In the genomic region with DNA sequence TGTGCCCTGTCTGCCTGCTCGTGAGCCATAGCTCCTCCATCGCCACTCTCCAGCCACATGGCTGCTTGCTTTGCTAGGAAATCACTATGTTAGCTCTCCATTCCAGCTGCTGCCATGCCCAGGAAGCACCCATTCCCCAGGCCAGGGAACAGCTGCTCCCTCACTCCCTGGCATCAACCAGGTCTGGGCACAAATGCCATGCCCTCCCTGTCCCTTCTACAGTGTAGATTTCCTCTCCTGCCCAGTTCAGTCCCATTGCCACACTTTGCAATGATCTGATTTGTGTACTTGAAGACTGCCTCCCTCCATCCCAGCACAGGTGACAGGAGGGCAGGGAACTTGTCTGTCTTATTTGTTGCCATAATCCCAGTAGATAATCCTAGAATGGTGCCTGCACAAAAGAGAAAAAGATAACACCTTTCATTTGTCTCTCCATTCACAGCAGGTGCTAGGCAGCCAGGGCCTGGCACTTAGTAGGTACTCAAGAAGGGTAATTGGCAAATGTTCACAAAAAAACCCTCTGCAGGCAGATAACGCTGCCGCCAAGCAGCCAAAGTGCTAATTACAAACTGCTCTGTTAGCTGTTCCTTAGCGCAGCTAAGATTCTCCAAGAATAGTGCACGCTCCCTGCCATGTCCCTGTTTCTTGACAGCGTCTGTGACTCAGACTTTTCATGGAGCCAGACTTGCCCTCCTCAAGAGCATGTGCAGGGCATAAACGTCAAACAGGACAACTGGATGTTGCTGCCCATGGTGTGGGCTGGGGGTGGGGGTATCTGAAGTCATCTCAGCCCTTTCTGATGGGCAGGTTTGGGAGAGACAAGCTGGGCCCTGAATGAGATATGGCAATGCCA, we compare ENCODE assay signal across 15 cellular contexts.
DNase-seq lines count a peak whose midpoint lies in the region; ATAC-seq, FAIRE-seq and TF ChIP-seq lines count a peak whose summit lies in the region.
"Had no signal": no experiment of that assay in that cellular context is flagged by ENCODE, and none has a peak within 500 bp of the region (broad histone marks: within the 10 kb centered on the region; RNA-seq: fewer than 3 reads in every experiment).

No MANE protein-coding gene starts in this region.

- no peak overlapping the region for H2BK15ac ChIP-seq in H9 (ENCODE audit: low read depth, low read length)

- no peak overlapping the region; the same call in 1 of the 2 replicates for H3K14ac ChIP-seq in H9 (ENCODE audit: insufficient read depth, low read length)

- no peak overlapping the region for H2AFZ ChIP-seq in H9 (ENCODE audit: low read length)

- H3K4me3 Mint-ChIP-seq in activated naive CD4-positive, alpha-beta T cell treated with anti-CD3 and anti-CD28 coated beads, Interleukin-2, amount 50 U/mL, for 24 hours = peak overlapping the region; percentile 5
- no peak overlapping the region for H3K4me3 Mint-ChIP-seq in H9
- H3K4me3 Mint-ChIP-seq: memory B cell, T-cell had no signal

- no peaks in the 10 kb centered on the region for H3K27me3 ChIP-seq in esophagus (ENCODE audit: control insufficient read depth in 1 of 2, insufficient read depth in 2 of 2, low read length in 2 of 2)
- no peaks in the 10 kb centered on the region for H3K27me3 ChIP-seq in aorta (ENCODE audit: control insufficient read depth in 1 of 2, insufficient read depth in 2 of 2, low read length in 1 of 2)
- no peaks in the 10 kb centered on the region for H3K27me3 ChIP-seq in colonic mucosa
- H3K27me3 ChIP-seq in H9 (ENCODE audit: insufficient read depth, low read length) = no peaks in the 10 kb centered on the region

- H3K23me2 ChIP-seq in H9 (ENCODE audit: insufficient read length, low read depth, low read length, poor library complexity, severe bottlenecking) = no peaks in the 10 kb centered on the region

- no peaks in the 10 kb centered on the region for H3K79me2 ChIP-seq in H9 (ENCODE audit: insufficient read depth, low read length)

- H3K4me3 ChIP-seq in esophagus (ENCODE audit: low read depth in 1 of 2, low read length in 2 of 2) (no peak overlapping the region), aorta (ENCODE audit: low read length in 2 of 2) (no peak overlapping the region), colonic mucosa (no peak overlapping the region)
- H3K4me3 ChIP-seq: prostate gland had no signal

- H3K27me3 Mint-ChIP-seq in activated naive CD4-positive, alpha-beta T cell treated with anti-CD3 and anti-CD28 coated beads, Interleukin-2, amount 50 U/mL, for 24 hours = no peaks in the 10 kb centered on the region
- peaks cover 6% of the 10 kb centered on the region for H3K27me3 Mint-ChIP-seq in H9 (ENCODE audit: low read depth)
- H3K27me3 Mint-ChIP-seq: memory B cell, T-cell had no signal

- no peak overlapping the region for H4K8ac ChIP-seq in H9 (replicated peaks; ENCODE audit: insufficient read length, low read depth, low read length)

- H3K27ac ChIP-seq in esophagus (ENCODE audit: low read depth in 2 of 2, low read length in 1 of 2) = peak overlapping the region; percentile 41 to 53
- peak overlapping the region in 1 of 2 donors; percentile 60 for H3K27ac ChIP-seq in aorta (ENCODE audit: low read depth in 1 of 2, low read length in 2 of 2)
- H3K27ac ChIP-seq in colonic mucosa = no peak overlapping the region
- no peak overlapping the region for H3K27ac ChIP-seq in H9 (ENCODE audit: insufficient read length, low read depth, low read length)

- H3K27ac Mint-ChIP-seq in activated naive CD4-positive, alpha-beta T cell treated with anti-CD3 and anti-CD28 coated beads, Interleukin-2, amount 50 U/mL, for 24 hours = peak overlapping the region; percentile 63
- no peak overlapping the region for H3K27ac Mint-ChIP-seq in activated naive CD4-positive, alpha-beta T cell treated with anti-CD3 and anti-CD28 coated beads, Interleukin-2, amount 50 U/mL, for 72 hours
- no peak overlapping the region for H3K27ac Mint-ChIP-seq in H9
- H3K27ac Mint-ChIP-seq: memory B cell had no signal

- H3K9me3 ChIP-seq in esophagus (ENCODE audit: control insufficient read depth in 2 of 2, insufficient read depth in 1 of 2, low read depth in 1 of 2, low read length in 1 of 2) = no peaks in the 10 kb centered on the region
- no peaks in the 10 kb centered on the region for H3K9me3 ChIP-seq in aorta (ENCODE audit: control insufficient read depth, low read length)
- H3K9me3 ChIP-seq in colonic mucosa = no peaks in the 10 kb centered on the region
- no peaks in the 10 kb centered on the region for H3K9me3 ChIP-seq in H9 (ENCODE audit: control insufficient read depth, low read depth, low read length)
- H3K9me3 ChIP-seq: prostate gland had no signal

- H4K20me1 ChIP-seq in H9 (ENCODE audit: control insufficient read depth, insufficient read depth, insufficient read length) = no peaks in the 10 kb centered on the region

- H3K23ac ChIP-seq in H9 (ENCODE audit: insufficient read length, low read depth, low read length) = no peak overlapping the region

- TF ChIP-seq CTCF in colonic mucosa (IDR thresholded peaks at IDR 0.05) (no peak), H9 (conservative IDR thresholded peaks at IDR 0.05) (no peak)

- no peak overlapping the region for H3K4me2 ChIP-seq in H9 (ENCODE audit: insufficient read depth, insufficient read length, low read length)

- no peaks in the 10 kb centered on the region for H3K9me3 Mint-ChIP-seq in activated naive CD4-positive, alpha-beta T cell treated with anti-CD3 and anti-CD28 coated beads, Interleukin-2, amount 50 U/mL, for 24 hours
- no peaks in the 10 kb centered on the region for H3K9me3 Mint-ChIP-seq in activated naive CD4-positive, alpha-beta T cell treated with anti-CD3 and anti-CD28 coated beads, Interleukin-2, amount 50 U/mL, for 72 hours
- H3K9me3 Mint-ChIP-seq in H9 = no peaks in the 10 kb centered on the region; a peak in 1 of 5 replicates
- H3K9me3 Mint-ChIP-seq: memory B cell, T-cell had no signal

- intact Hi-C loops in aorta (cut with DNase I) (no loop called here), colonic mucosa (cut with DNase I) (no loop called here)

- H3K9ac ChIP-seq in colonic mucosa (ENCODE audit: low read depth in 2 of 2, low read length in 2 of 2) (no peak overlapping the region), H9 (ENCODE audit: extremely low read depth, insufficient read length, low read length) (no peak overlapping the region)

- no peaks in the 10 kb centered on the region for H3K79me1 ChIP-seq in H9 (ENCODE audit: insufficient read depth, low read depth, low read length, poor library complexity, severe bottlenecking)

- WGBS in esophagus, 2 donors = 74 to 82% methylated on average over 8 of the region's 8 CpGs
- 20 to 28% methylated on average over 8 of the region's 8 CpGs for WGBS in aorta, 2 donors
- no CpG with 5 or more reads among the region's 8 CpGs for WGBS in H9 (ENCODE audit: extremely low coverage, insufficient read length, low lambda C conversion rate)

- H3K18ac ChIP-seq in H9 (ENCODE audit: insufficient read length, low read depth, low read length) = no peak overlapping the region

- peaks cover 2% of the 10 kb centered on the region for H3K36me3 Mint-ChIP-seq in activated naive CD4-positive, alpha-beta T cell treated with anti-CD3 and anti-CD28 coated beads, Interleukin-2, amount 50 U/mL, for 24 hours
- no peaks in the 10 kb centered on the region for H3K36me3 Mint-ChIP-seq in activated naive CD4-positive, alpha-beta T cell treated with anti-CD3 and anti-CD28 coated beads, Interleukin-2, amount 50 U/mL, for 72 hours
- no peaks in the 10 kb centered on the region for H3K36me3 Mint-ChIP-seq in H9 (ENCODE audit: insufficient read depth in 1 of 3, low read depth in 3 of 3)
- H3K36me3 Mint-ChIP-seq: memory B cell, T-cell had no signal

- H2BK20ac ChIP-seq in H9 (ENCODE audit: low read depth, low read length, poor library complexity, severe bottlenecking) = no peak overlapping the region

- no peak for DNase-seq in activated naive CD4-positive, alpha-beta T cell treated with anti-CD3 and anti-CD28 coated beads, Interleukin-2, amount 50 U/mL, for 72 hours (ENCODE audit: low spot score in 2 of 2)
- DNase-seq in myocyte (ENCODE audit: low read depth) (peak; percentile 58), aorta (no peak), frontal cortex (ENCODE audit: low spot score in 2 of 2) (no peak), colonic mucosa (no peak), H9 (no peak)
- DNase-seq: ACHN; activated CD4-positive, alpha-beta T cell treated with anti-CD3 and anti-CD28 coated beads, Interleukin-2, amount 50 U/mL, for 1 hour; activated effector memory CD4-positive, alpha-beta T cell treated with Interleukin-2 at 50 U/mL for 16 hours; NCI-H1417 treated with DMSO at 0.1 percent for 48 hours; T-cell had no signal

- no peak for FAIRE-seq in frontal cortex (lab: Jason Lieb, UNC)

- H3K4me1 ChIP-seq in esophagus (ENCODE audit: control insufficient read depth in 2 of 2, insufficient read depth in 2 of 2, low read length in 1 of 2) (peaks cover 0 to 3% of the 10 kb centered on the region in 2 donors), aorta (ENCODE audit: control insufficient read depth in 1 of 2, insufficient read depth in 2 of 2, low read length in 2 of 2) (no peaks in the 10 kb centered on the region), colonic mucosa (no peaks in the 10 kb centered on the region), H9 (ENCODE audit: insufficient read depth, low read length) (no peaks in the 10 kb centered on the region)
- H3K4me1 ChIP-seq: prostate gland had no signal

- peaks cover 61% of the 10 kb centered on the region for H3K4me1 Mint-ChIP-seq in activated naive CD4-positive, alpha-beta T cell treated with anti-CD3 and anti-CD28 coated beads, Interleukin-2, amount 50 U/mL, for 24 hours
- no peaks in the 10 kb centered on the region for H3K4me1 Mint-ChIP-seq in H9

- no peak overlapping the region for H4K91ac ChIP-seq in H9 (ENCODE audit: insufficient read length, low read depth, low read length)

- no peak overlapping the region for H2BK5ac ChIP-seq in H9 (ENCODE audit: insufficient read length, low read length)

- ATAC-seq in activated naive CD4-positive, alpha-beta T cell treated with anti-CD3 and anti-CD28 coated beads, Interleukin-2, amount 50 U/mL, for 72 hours = no peak
- peak; percentile 69 for ATAC-seq in aorta (ENCODE audit: low FRiP score)
- ATAC-seq: T-cell had no signal

- no peak overlapping the region for H3K56ac ChIP-seq in H9 (ENCODE audit: insufficient read length, low read depth, low read length)

- no peak overlapping the region for H3K4ac ChIP-seq in H9 (ENCODE audit: low read depth, low read length)

- H3K36me3 ChIP-seq in esophagus (ENCODE audit: control insufficient read depth in 2 of 2, insufficient read depth in 2 of 2, low read length in 1 of 2) (no peaks in the 10 kb centered on the region), aorta (ENCODE audit: control insufficient read depth in 1 of 2, insufficient read depth in 2 of 2, low read length in 1 of 2) (no peaks in the 10 kb centered on the region), colonic mucosa (no peaks in the 10 kb centered on the region)
- H3K36me3 ChIP-seq: prostate gland had no signal

- no peak overlapping the region for H2BK12ac ChIP-seq in H9 (ENCODE audit: insufficient read length, low read depth, low read length)

- no peak overlapping the region for H2BK120ac ChIP-seq in H9 (ENCODE audit: low read depth, low read length, poor library complexity, severe bottlenecking)

- no peak overlapping the region for H4K5ac ChIP-seq in H9 (ENCODE audit: insufficient read length, low read depth, low read length)

- H2AK5ac ChIP-seq in H9 (ENCODE audit: insufficient read length, low read length) = no peak overlapping the region

- no peak overlapping the region for H3T11ph ChIP-seq in H9 (ENCODE audit: low read length)

Comparison
In these comparisons a context has a peak if more than half of its experiments do, and no peak if none do; other contexts are left out.
1. H3K27ac ChIP-seq: peak in esophagus (2 of 2); none in colonic mucosa (single experiment) and H9 (single experiment).